33 cellular contexts compared by ENCODE assay signal in genomic region chr17:66495035-66495434, GRCh38.
"Had no signal": no experiment of that assay in that cellular context is flagged by ENCODE, and none has a peak within 500 bp of the region (broad histone marks: within the 10 kb centered on the region; RNA-seq: fewer than 3 reads in every experiment).

No MANE protein-coding gene starts in this region.

- H3K36me3 ChIP-seq: gastrocnemius medialis, left lung, lower lobe of right lung, ovary, thyroid gland, upper lobe of right lung, WERI-Rb-1 had no signal

- H3K27me3 Mint-ChIP-seq: activated CD4-positive, alpha-beta memory T cell treated with anti-CD3 and anti-CD28 coated beads, Interleukin-2, amount 10 ng/mL, durations not matched to agents 7 days and 5 days; activated naive CD4-positive, alpha-beta T cell treated with anti-CD3 and anti-CD28 coated beads, Interleukin-2, amount 50 U/mL, for 24 hours; activated naive CD8-positive, alpha-beta T cell treated with anti-CD3 and anti-CD28 coated beads, Interleukin-2, amount 50 U/mL, for 24 hours; activated T-cell treated with anti-CD3 and anti-CD28 coated beads, Interleukin-2, amount 50 U/mL, for 24 hours; natural killer cell treated with Interleukin-12 subunit alpha and Interleukin-12 subunit beta and Interleukin-15 and Interleukin-18, amount 100 ng/mL, for 72 hours; progenitor cell of endocrine pancreas; stimulated activated memory B cell treated with anti-CD40 and anti-IgM and Interleukin-4, amounts not matched to agents 10 μg/mL and 1 μg/mL and 100 μg/mL, for 72 hours; stimulated activated naive CD8-positive, alpha-beta T cell treated with anti-CD3 and anti-CD28 coated beads, Interleukin-15, amount 100 ng/mL, for 72 hours had no signal

- H3K4me1 ChIP-seq: gastrocnemius medialis, lower lobe of right lung, upper lobe of right lung had no signal

- ATAC-seq: activated CD4-positive, CD25-positive, alpha-beta regulatory T cell treated with anti-CD3 and anti-CD28 coated beads, Interleukin-2, amount 50 U/mL, for 24 hours; activated naive CD8-positive, alpha-beta T cell treated with anti-CD3 and anti-CD28 coated beads, Interleukin-2, amount 50 U/mL, for 24 hours; gastrocnemius medialis; left lung; lower lobe of right lung; natural killer cell treated with Interleukin-12 subunit alpha and Interleukin-12 subunit beta and Interleukin-15 and Interleukin-18, amount 100 ng/mL, for 72 hours; sciatic nerve; stimulated activated memory B cell treated with anti-CD40 and anti-IgM and Interleukin-4, amounts not matched to agents 10 μg/mL and 1 μg/mL and 100 μg/mL, for 72 hours; stimulated activated naive CD8-positive, alpha-beta T cell treated with anti-CD3 and anti-CD28 coated beads, Interleukin-15, amount 100 ng/mL, for 72 hours; upper lobe of right lung had no signal

- H3K36me3 Mint-ChIP-seq: stimulated activated memory B cell treated with anti-CD40 and anti-IgM and Interleukin-4, amounts not matched to agents 10 μg/mL and 1 μg/mL and 100 μg/mL, for 72 hours had no signal

- H3K4me3 Mint-ChIP-seq: activated CD4-positive, alpha-beta memory T cell treated with anti-CD3 and anti-CD28 coated beads, Interleukin-2, amount 10 ng/mL, durations not matched to agents 7 days and 5 days; activated naive CD8-positive, alpha-beta T cell treated with anti-CD3 and anti-CD28 coated beads, Interleukin-2, amount 50 U/mL, for 24 hours; activated T-cell treated with anti-CD3 and anti-CD28 coated beads, Interleukin-2, amount 50 U/mL, for 24 hours; natural killer cell treated with Interleukin-12 subunit alpha and Interleukin-12 subunit beta and Interleukin-15 and Interleukin-18, amount 100 ng/mL, for 72 hours; stimulated activated memory B cell treated with anti-CD40 and anti-IgM and Interleukin-4, amounts not matched to agents 10 μg/mL and 1 μg/mL and 100 μg/mL, for 72 hours; stimulated activated naive CD8-positive, alpha-beta T cell treated with anti-CD3 and anti-CD28 coated beads, Interleukin-15, amount 100 ng/mL, for 72 hours had no signal

- H3K27me3 ChIP-seq: dorsolateral prefrontal cortex, gastrocnemius medialis, left lung, ovary, thyroid gland, upper lobe of right lung had no signal

- H3K4me3 ChIP-seq: dorsolateral prefrontal cortex, gastrocnemius medialis, left lung, lower lobe of right lung, ovary, thyroid gland, upper lobe of right lung had no signal

- H3K9me3 ChIP-seq: gastrocnemius medialis, left lung, lower lobe of right lung, ovary, thyroid gland, upper lobe of right lung had no signal

- H3K9me3 Mint-ChIP-seq: activated CD4-positive, alpha-beta memory T cell treated with anti-CD3 and anti-CD28 coated beads, Interleukin-2, amount 10 ng/mL, durations not matched to agents 7 days and 5 days; activated naive CD8-positive, alpha-beta T cell treated with anti-CD3 and anti-CD28 coated beads, Interleukin-2, amount 50 U/mL, for 24 hours; activated T-cell treated with anti-CD3 and anti-CD28 coated beads, Interleukin-2, amount 50 U/mL, for 24 hours; natural killer cell treated with Interleukin-12 subunit alpha and Interleukin-12 subunit beta and Interleukin-15 and Interleukin-18, amount 100 ng/mL, for 72 hours; stimulated activated memory B cell treated with anti-CD40 and anti-IgM and Interleukin-4, amounts not matched to agents 10 μg/mL and 1 μg/mL and 100 μg/mL, for 72 hours; stimulated activated naive CD8-positive, alpha-beta T cell treated with anti-CD3 and anti-CD28 coated beads, Interleukin-15, amount 100 ng/mL, for 72 hours had no signal

- H3K27ac Mint-ChIP-seq: activated naive CD4-positive, alpha-beta T cell treated with anti-CD3 and anti-CD28 coated beads, Interleukin-2, amount 50 U/mL, for 24 hours; activated naive CD8-positive, alpha-beta T cell treated with anti-CD3 and anti-CD28 coated beads, Interleukin-2, amount 50 U/mL, for 24 hours; natural killer cell treated with Interleukin-12 subunit alpha and Interleukin-12 subunit beta and Interleukin-15 and Interleukin-18, amount 100 ng/mL, for 72 hours; progenitor cell of endocrine pancreas; stimulated activated memory B cell treated with anti-CD40 and anti-IgM and Interleukin-4, amounts not matched to agents 10 μg/mL and 1 μg/mL and 100 μg/mL, for 72 hours; stimulated activated naive CD8-positive, alpha-beta T cell treated with anti-CD3 and anti-CD28 coated beads, Interleukin-15, amount 100 ng/mL, for 72 hours had no signal

- DNase-seq: activated CD4-positive, alpha-beta memory T cell treated with anti-CD3 and anti-CD28 coated beads, Interleukin-2, amount 10 ng/mL, durations not matched to agents 7 days and 5 days; activated CD4-positive, alpha-beta T cell treated with anti-CD3 and anti-CD28 coated beads for 48 hours; activated CD8-positive, alpha-beta memory T cell treated with anti-CD3 and anti-CD28 coated beads, Interleukin-2, amount 50 U/mL, for 48 hours; activated gamma-delta T cell; activated naive CD8-positive, alpha-beta T cell treated with anti-CD3 and anti-CD28 coated beads, Interleukin-2, amount 50 U/mL, for 24 hours; activated T-cell treated with anti-CD3 and anti-CD28 coated beads, Interleukin-2, amount 50 U/mL, for 24 hours; amygdala; dorsolateral prefrontal cortex; effector memory CD4-positive, alpha-beta T cell; gastrocnemius medialis; glutamatergic neuron; left lung; lower lobe of right lung; mesendoderm; ovary; small intestine; stimulated activated CD4-positive, alpha-beta T cell treated with anti-CD3 and anti-CD28 coated beads, Interleukin-1b, Interleukin-23, amount 100 ng/mL, for 48 hours; stimulated activated CD4-positive, alpha-beta T cell treated with anti-CD3 and anti-CD28 coated beads, Interleukin-4, amount 100 ng/mL, for 4 hours; stimulated activated CD8-positive, alpha-beta memory T cell treated with anti-CD3 and anti-CD28 coated beads, Interleukin-4, amount 100 ng/mL, for 48 hours; stimulated activated naive CD8-positive, alpha-beta T cell treated with anti-CD3 and anti-CD28 coated beads, Interleukin-15, amount 100 ng/mL, for 72 hours; substantia nigra; T-helper 9 cell; thyroid gland; upper lobe of right lung; WERI-Rb-1 had no signal

- FAIRE-seq: colon, islet of Langerhans, small intestine had no signal

- H3K27ac ChIP-seq: gastrocnemius medialis, left lung, lower lobe of right lung, ovary, thyroid gland, upper lobe of right lung, WERI-Rb-1 had no signal

- H3K4me1 Mint-ChIP-seq: stimulated activated memory B cell treated with anti-CD40 and anti-IgM and Interleukin-4, amounts not matched to agents 10 μg/mL and 1 μg/mL and 100 μg/mL, for 72 hours had no signal
